Comparison of ENCODE assay signal across 20 cellular contexts in the genomic region with DNA sequence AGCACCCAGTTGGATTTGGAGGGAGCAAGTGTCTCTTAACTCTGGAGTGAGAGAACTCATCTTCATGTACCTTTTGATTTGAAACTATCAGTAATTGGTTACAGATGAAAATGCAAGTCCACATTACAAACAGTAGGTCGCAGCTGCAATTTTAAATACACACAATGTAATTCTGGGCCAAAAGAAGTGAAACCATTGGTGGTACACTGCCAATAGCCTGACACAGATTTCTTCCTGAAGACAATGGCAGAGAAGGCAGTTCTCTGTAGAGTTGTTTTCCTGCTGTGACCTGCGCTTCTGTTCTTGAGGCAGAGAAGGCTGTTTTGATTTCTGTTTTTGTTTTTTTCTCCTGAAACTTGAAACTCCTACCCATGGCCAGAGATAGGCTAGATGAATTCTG.
"Had no signal": no experiment of that assay in that cellular context is flagged by ENCODE, and none has a peak within 500 bp of the region (broad histone marks: within the 10 kb centered on the region; RNA-seq: fewer than 3 reads in every experiment).

No MANE protein-coding gene starts in this region.

- H3K27ac ChIP-seq: dorsolateral prefrontal cortex, gastrocnemius medialis, heart right ventricle, left lung, lower lobe of right lung, suprapubic skin had no signal

- H3K4me1 Mint-ChIP-seq: nephron progenitor cell had no signal

- H3K4me3 Mint-ChIP-seq: naive thymus-derived CD4-positive, alpha-beta T cell; nephron progenitor cell; type B pancreatic cell had no signal

- H3K9me3 Mint-ChIP-seq: naive thymus-derived CD4-positive, alpha-beta T cell; nephron progenitor cell; type B pancreatic cell had no signal

- DNase-seq: cortex of kidney; dorsolateral prefrontal cortex; effector CD8-positive, alpha-beta T cell; gastrocnemius medialis; heart right ventricle; hypothalamus; islet precursor cell; left lung; lower lobe of right lung; naive thymus-derived CD4-positive, alpha-beta T cell; nephron progenitor cell; posterior cingulate gyrus; right cardiac atrium; small intestine; stimulated activated CD4-positive, alpha-beta T cell treated with anti-CD3 and anti-CD28 coated beads, Interleukin-12 subunit alpha, Interleukin-12 subunit beta, amount 100 ng/mL, for 4 hours; stimulated activated naive CD4-positive, alpha-beta T cell treated with Interleukin-2 at 50 U/mL for 16 hours; thyroid gland had no signal

- H3K4me3 ChIP-seq: dorsolateral prefrontal cortex, gastrocnemius medialis, heart right ventricle, left lung, lower lobe of right lung, suprapubic skin, thyroid gland had no signal

- H3K36me3 ChIP-seq: gastrocnemius medialis, heart right ventricle, left lung, lower lobe of right lung, suprapubic skin, thyroid gland had no signal

- FAIRE-seq: small intestine, urothelium cell line had no signal

- H3K36me3 Mint-ChIP-seq: type B pancreatic cell had no signal

- ATAC-seq: gastrocnemius medialis; heart right ventricle; left lung; lower lobe of right lung; naive thymus-derived CD4-positive, alpha-beta T cell; right cardiac atrium had no signal

- H3K27me3 ChIP-seq: dorsolateral prefrontal cortex, gastrocnemius medialis, heart right ventricle, left lung, suprapubic skin, thyroid gland had no signal

- H3K27ac Mint-ChIP-seq: nephron progenitor cell, type B pancreatic cell had no signal

- H3K4me1 ChIP-seq: gastrocnemius medialis, heart right ventricle, left lung, suprapubic skin, thyroid gland had no signal

- H3K27me3 Mint-ChIP-seq: naive thymus-derived CD4-positive, alpha-beta T cell; type B pancreatic cell had no signal
